ENCODE assay signal across 8 cellular contexts in genomic region chr12:132710062-132710421, GRCh38. TPM values are rescaled to one million over a fixed set of nuclear protein-coding genes. Genes with fewer than 3 reads are reported as not detected.
A peak's percentile ranks its signal among the peaks of the same experiment; 100 is the strongest.
DNase-seq lines count a peak whose midpoint lies in the region; ATAC-seq and TF ChIP-seq lines count a peak whose summit lies in the region.

No MANE protein-coding gene starts in this region.

- H3K4me3 Mint-ChIP-seq in naive B cell = peak overlapping the region; percentile 91 to 96 (median 94)

- POLR2A ChIA-PET in HEK293 (lab: Yijun Ruan, JAX) = interaction anchor here (0.7 kb wide), 1 partner anchor 9 kb away, joined by 3 read pairs; no protein-coding TSS in a partner anchor

- no peaks in the 10 kb centered on the region for H3K27me3 ChIP-seq in NT2/D1 (ENCODE audit: insufficient read depth, insufficient read length)
- no peaks in the 10 kb centered on the region for H3K27me3 ChIP-seq in effector memory CD4-positive, alpha-beta T cell (replicated peaks; ENCODE audit: control insufficient read depth, insufficient read depth, low read length, poor library complexity, severe bottlenecking)

- TF ChIP-seq CTCF in HEK293 (tag by site-specific recombination; IDR thresholded peaks at IDR 0.05) = no peak

- H3K36me3 ChIP-seq in HEK293 (ENCODE audit: control insufficient read depth in 2 of 2, insufficient read depth in 1 of 2, low read length in 2 of 2) (peaks cover 10 to 29% of the 10 kb centered on the region in 2 experiments; a peak in 2 of 3 replicates), NT2/D1 (ENCODE audit: insufficient read depth, insufficient read length, low read length) (peaks cover 29% of the 10 kb centered on the region)
- peaks cover 6% of the 10 kb centered on the region for H3K36me3 ChIP-seq in effector memory CD4-positive, alpha-beta T cell (ENCODE audit: control insufficient read depth, insufficient read depth, low read length)

- peak; percentile 41 for ATAC-seq in GM18517 (IDR thresholded peaks at IDR 0.05; ENCODE audit: unreplicated experiment)
- ATAC-seq in naive B cell (ENCODE audit: low read depth in 2 of 2) = peak in 1 of 2 donors; percentile 1

- no peak for DNase-seq in NT2/D1 (ENCODE audit: low read depth, low spot score)
- DNase-seq in effector memory CD4-positive, alpha-beta T cell = peak in 1 of 3 donors; percentile 2
- no peak for DNase-seq in naive B cell
- DNase-seq in NCI-H82 treated with DMSO at 0.1 percent for 48 hours (lab: John Stamatoyannopoulos, UW; ENCODE audit: unreplicated experiment) = no peak
- DNase-seq in COLO829 (ENCODE audit: low spot score) = no peak
- DNase-seq in D341Med (ENCODE audit: low spot score) = no peak

- peak overlapping the region; percentile 83 for H3K4me3 ChIP-seq in HEK293 (ENCODE audit: low read depth, low read length)
- peak overlapping the region; percentile 92 for H3K4me3 ChIP-seq in NT2/D1 (ENCODE audit: insufficient read length, low read depth)
- peak overlapping the region; percentile 45 for H3K4me3 ChIP-seq in effector memory CD4-positive, alpha-beta T cell (ENCODE audit: insufficient read depth, low read depth, low read length, poor library complexity, severe bottlenecking)

- peak overlapping the region; percentile 91 to 99 (median 98) for H3K27ac Mint-ChIP-seq in naive B cell

- peaks cover 0 to 18% (median 10%) of the 10 kb centered on the region in 7 donors for H3K9me3 Mint-ChIP-seq in naive B cell

- peak overlapping the region; percentile 98 for H3K9ac ChIP-seq in NT2/D1 (ENCODE audit: insufficient read length, low read depth)

- H3K4me1 ChIP-seq in HEK293 (ENCODE audit: control insufficient read depth, insufficient read depth, low read length) (no peaks in the 10 kb centered on the region), NT2/D1 (ENCODE audit: insufficient read depth, insufficient read length) (peaks cover 2% of the 10 kb centered on the region)
- H3K4me1 ChIP-seq in effector memory CD4-positive, alpha-beta T cell (ENCODE audit: control insufficient read depth, insufficient read depth, low read length, poor library complexity, severe bottlenecking) = peaks cover 13% of the 10 kb centered on the region

- no peaks in the 10 kb centered on the region for H3K27me3 Mint-ChIP-seq in naive B cell

- CTCF ChIA-PET in HEK293 (lab: Yijun Ruan, JAX) = no interaction called here

- peaks cover 8 to 11% of the 10 kb centered on the region in 2 donors for H3K36me3 Mint-ChIP-seq in naive B cell

- H3K27ac ChIP-seq in HEK293 (ENCODE audit: extremely low read depth, low read depth, low read length) = peak overlapping the region; percentile 87
- peak overlapping the region; percentile 89 for H3K27ac ChIP-seq in effector memory CD4-positive, alpha-beta T cell (ENCODE audit: insufficient read depth, low read length, poor library complexity, severe bottlenecking)

- H3K9me3 ChIP-seq in HEK293 (ENCODE audit: control insufficient read depth, insufficient read depth, low read depth, low read length) = no peaks in the 10 kb centered on the region
- H3K9me3 ChIP-seq in NT2/D1 (ENCODE audit: insufficient read depth, low read length) = no peaks in the 10 kb centered on the region
- no peaks in the 10 kb centered on the region for H3K9me3 ChIP-seq in effector memory CD4-positive, alpha-beta T cell (ENCODE audit: control insufficient read depth, low read length)

- H3K4me1 Mint-ChIP-seq in naive B cell = peaks cover 6 to 46% (median 17%) of the 10 kb centered on the region in 3 donors

TF ChIP-seq in HEK293, 187 proteins besides CTCF, POLR2A, EP300 and RAD21:
- TF ChIP-seq ZBTB20 (tag by site-specific recombination; IDR thresholded peaks at IDR 0.05) (peak; percentile 45; the same call in 1 of the 2 replicates), ZNF157 (tag by site-specific recombination; IDR thresholded peaks at IDR 0.05) (no peak), ZNF26 (tag by site-specific recombination; IDR thresholded peaks at IDR 0.05) (no peak), ZSCAN23 (tag by site-specific recombination; IDR thresholded peaks at IDR 0.05) (no peak), ZNF223 (tag by site-specific recombination; IDR thresholded peaks at IDR 0.05) (no peak), GLIS2 (tag by site-specific recombination; IDR thresholded peaks at IDR 0.05) (peak; percentile 51; the same call in 1 of the 2 replicates), ZNF121 (tag by site-specific recombination; IDR thresholded peaks at IDR 0.05) (no peak), ZBTB48 (tag by site-specific recombination; IDR thresholded peaks at IDR 0.05) (peak; percentile 49; the same call in 1 of the 2 replicates)

RNA-seq across cellular contexts. Expression of gene PGAM5, which starts 0.6 kb away (rescaled TPM):
- polyA plus RNA-seq in naive B cell (ENCODE audit: low read depth in 6 of 6) = 10 to 100 TPM; 13.0 to 34.0 (median 23.8) TPM

RNA-seq across cellular contexts. Expression of gene PXMP2, which starts 22.7 kb away (rescaled TPM):
- 10 to 100 TPM in 1 of 6 donors, 1 to 10 TPM in 5; 6.2 to 10.4 (median 7.9) TPM for polyA plus RNA-seq in naive B cell (ENCODE audit: low read depth in 6 of 6)

RNA-seq across cellular contexts. Expression of gene POLE, which starts 22.9 kb away (rescaled TPM):
- 1 to 10 TPM in 5 of 6 donors, not detected in 1; 1.7 to 8.2 (median 2.6) TPM for polyA plus RNA-seq in naive B cell (ENCODE audit: low read depth in 6 of 6)

RNA-seq across cellular contexts. Expression of gene ANKLE2, which starts 51.6 kb away (rescaled TPM):
- 10 to 100 TPM; 17.4 to 41.3 (median 27.8) TPM for polyA plus RNA-seq in naive B cell (ENCODE audit: low read depth in 6 of 6)
